8 cellular contexts compared by ENCODE assay signal in genomic region chr20:25058051-25058796, GRCh38. TPM values are rescaled to one million over a fixed set of nuclear protein-coding genes. Genes with fewer than 3 reads are reported as not detected.
DNase-seq lines count a peak whose midpoint lies in the region; ATAC-seq and TF ChIP-seq lines count a peak whose summit lies in the region.

Gene ACSS1, minus strand, starts transcription at chr20:25058139. Its CDS starts 37 bp downstream, at chr20:25058102.

- peaks cover 17% of the 10 kb centered on the region for H3K27me3 Mint-ChIP-seq in CD4-positive, CD25-positive, alpha-beta regulatory T cell
- H3K27me3 Mint-ChIP-seq in T-helper 2 cell treated with Interferon-gamma antibody and Interleukin-4, amounts not matched to agents 5 μg/mL and 100 μg/mL, for 36 hours (ENCODE audit: low read depth) = peaks cover 27% of the 10 kb centered on the region
- peaks cover 3 to 24% (median 5%) of the 10 kb centered on the region in 3 donors for H3K27me3 Mint-ChIP-seq in immature natural killer cell (ENCODE audit: low read depth in 3 of 3)

- peaks cover 0 to 2% (median 0%) of the 10 kb centered on the region in 7 donors for H3K9me3 Mint-ChIP-seq in CD4-positive, CD25-positive, alpha-beta regulatory T cell
- no peaks in the 10 kb centered on the region for H3K9me3 Mint-ChIP-seq in T-helper 2 cell treated with Interferon-gamma antibody and Interleukin-4, amounts not matched to agents 5 μg/mL and 100 μg/mL, for 36 hours
- no peaks in the 10 kb centered on the region for H3K9me3 Mint-ChIP-seq in immature natural killer cell

- in situ Hi-C loops in astrocyte of the cerebellum (cut with HindIII; ENCODE audit: low sequenced_read_pairs) = no loop called here

- no peaks in the 10 kb centered on the region for H3K27me3 ChIP-seq in CD4-positive, CD25-positive, alpha-beta regulatory T cell (ENCODE audit: control insufficient read depth, insufficient read depth, low read length)

- H3K36me3 ChIP-seq in CD4-positive, CD25-positive, alpha-beta regulatory T cell (ENCODE audit: control insufficient read depth, insufficient read depth, low read length) = peaks cover 6% of the 10 kb centered on the region

- peak within 1 kb of the TSS; percentile 89 to 96 (median 93) for H3K27ac Mint-ChIP-seq in CD4-positive, CD25-positive, alpha-beta regulatory T cell
- peak within 1 kb of the TSS; percentile 86 for H3K27ac Mint-ChIP-seq in T-helper 2 cell treated with Interferon-gamma antibody and Interleukin-4, amounts not matched to agents 5 μg/mL and 100 μg/mL, for 36 hours
- H3K27ac Mint-ChIP-seq in immature natural killer cell = peak within 1 kb of the TSS; percentile 91 to 97 (median 95)

- no peak for TF ChIP-seq CTCF in astrocyte of the cerebellum (IDR thresholded peaks at IDR 0.05; ENCODE audit: low read depth, low read length, missing control alignments)

- H3K4me1 Mint-ChIP-seq in CD4-positive, CD25-positive, alpha-beta regulatory T cell = peaks cover 19 to 55% (median 40%) of the 10 kb centered on the region in 4 donors
- H3K4me1 Mint-ChIP-seq in T-helper 2 cell treated with Interferon-gamma antibody and Interleukin-4, amounts not matched to agents 5 μg/mL and 100 μg/mL, for 36 hours (ENCODE audit: low read depth) = peaks cover 44% of the 10 kb centered on the region
- peaks cover 50 to 51% of the 10 kb centered on the region in 2 donors for H3K4me1 Mint-ChIP-seq in immature natural killer cell

- peak within 1 kb of the TSS; percentile 62 for H3K4me3 ChIP-seq in CD4-positive, CD25-positive, alpha-beta regulatory T cell (ENCODE audit: low read depth, low read length)
- peak within 1 kb of the TSS; percentile 44 for H3K4me3 ChIP-seq in astrocyte of the cerebellum (ENCODE audit: low read depth, low read length)

- peaks cover 46% of the 10 kb centered on the region for H3K4me1 ChIP-seq in CD4-positive, CD25-positive, alpha-beta regulatory T cell (ENCODE audit: control insufficient read depth, insufficient read depth, low read length, poor library complexity, severe bottlenecking)

- no peaks in the 10 kb centered on the region for H3K9me3 ChIP-seq in CD4-positive, CD25-positive, alpha-beta regulatory T cell (ENCODE audit: control insufficient read depth in 2 of 2, low read length in 2 of 2)

- peak; percentile 77 to 82 for ATAC-seq in CD4-positive, CD25-positive, alpha-beta regulatory T cell (ENCODE audit: low read depth in 2 of 2)
- peak; percentile 72 for ATAC-seq in GM19324 (IDR thresholded peaks at IDR 0.05; ENCODE audit: low FRiP score, unreplicated experiment)
- peak; percentile 49 for ATAC-seq in HG03457 (IDR thresholded peaks at IDR 0.05; ENCODE audit: unreplicated experiment)

- peak; percentile 66 to 93 (median 83) for DNase-seq in CD4-positive, CD25-positive, alpha-beta regulatory T cell
- peak; percentile 66 for DNase-seq in T-helper 2 cell treated with Interferon-gamma antibody and Interleukin-4, amounts not matched to agents 5 μg/mL and 100 μg/mL, for 36 hours (ENCODE audit: low spot score)
- DNase-seq in astrocyte of the cerebellum (ENCODE audit: low read depth) = no peak
- peak; percentile 80 to 83 (median 82) for DNase-seq in immature natural killer cell
- peak; percentile 46 to 55 for DNase-seq in stimulated activated CD4-positive, alpha-beta T cell treated with anti-CD3 and anti-CD28 coated beads, Interleukin-15, amount 100 ng/mL, for 1 hour (ENCODE audit: low read depth in 1 of 2, low spot score in 1 of 2)
- no peak for DNase-seq in NCI-H2107 (lab: John Stamatoyannopoulos, UW)

- peak within 1 kb of the TSS; percentile 90 for H3K27ac ChIP-seq in CD4-positive, CD25-positive, alpha-beta regulatory T cell (ENCODE audit: insufficient read depth, low read length, poor library complexity, severe bottlenecking)

- peaks cover 11% of the 10 kb centered on the region for H3K36me3 Mint-ChIP-seq in CD4-positive, CD25-positive, alpha-beta regulatory T cell
- peaks cover 15% of the 10 kb centered on the region for H3K36me3 Mint-ChIP-seq in T-helper 2 cell treated with Interferon-gamma antibody and Interleukin-4, amounts not matched to agents 5 μg/mL and 100 μg/mL, for 36 hours (ENCODE audit: low read depth)
- no peaks in the 10 kb centered on the region for H3K36me3 Mint-ChIP-seq in immature natural killer cell

- H3K4me3 Mint-ChIP-seq in CD4-positive, CD25-positive, alpha-beta regulatory T cell = peak within 1 kb of the TSS; percentile 92 to 95 (median 94)
- H3K4me3 Mint-ChIP-seq in T-helper 2 cell treated with Interferon-gamma antibody and Interleukin-4, amounts not matched to agents 5 μg/mL and 100 μg/mL, for 36 hours = peak within 1 kb of the TSS; percentile 83
- peak within 1 kb of the TSS; percentile 87 to 91 (median 88) for H3K4me3 Mint-ChIP-seq in immature natural killer cell

RNA-seq across cellular contexts. Expression of gene ACSS1, which starts in this region (rescaled TPM):
- total RNA-seq in CD4-positive, CD25-positive, alpha-beta regulatory T cell = 38.7 TPM
- polyA plus RNA-seq in CD4-positive, CD25-positive, alpha-beta regulatory T cell = 10 to 100 TPM; 39.8 to 47.3 (median 40.9) TPM
- polyA plus RNA-seq in immature natural killer cell = 10 to 100 TPM; 66.6 to 85.2 (median 83.7) TPM

Comparison
In these comparisons a context has a peak if more than half of its experiments do, and no peak if none do; other contexts are left out.
1. DNase-seq: peak in CD4-positive, CD25-positive, alpha-beta regulatory T cell (3 of 3), T-helper 2 cell treated with Interferon-gamma antibody and Interleukin-4, amounts not matched to agents 5 μg/mL and 100 μg/mL, for 36 hours (single experiment), immature natural killer cell (3 of 3) and stimulated activated CD4-positive, alpha-beta T cell treated with anti-CD3 and anti-CD28 coated beads, Interleukin-15, amount 100 ng/mL, for 1 hour (2 of 2); none in astrocyte of the cerebellum (single experiment) and NCI-H2107 (single experiment).
2. Peak in every context shown above with its lines, with median percentiles within 50 percentile points of each other: ATAC-seq, H3K27ac Mint-ChIP-seq and H3K4me3 Mint-ChIP-seq.